In genomic region chr9:21709464-21710058, GRCh38 we compare ENCODE assay signal across 8 cellular contexts.
DNase-seq lines count a peak whose midpoint lies in the region; ATAC-seq and TF ChIP-seq lines count a peak whose summit lies in the region.

No MANE protein-coding gene starts in this region.

- DNase-seq in left cardiac atrium (peak; percentile 32), left ventricle myocardium superior (no peak), NCI-H69 (lab: John Stamatoyannopoulos, UW) (peak; percentile 73), foreskin keratinocyte (peak in 1 of 2 donors; percentile 65), retinal pigment epithelial cell (ENCODE audit: low read depth) (no peak), UCSD-AML1 (lab: John Stamatoyannopoulos, UW; ENCODE audit: unreplicated experiment) (no peak)
- peak; percentile 72 to 75 for DNase-seq in activated T-cell treated with anti-CD3 and anti-CD28 coated beads, Interleukin-2, amount 50 U/mL, for 48 hours

- peaks cover 51% of the 10 kb centered on the region for H3K4me1 ChIP-seq in foreskin keratinocyte

- H3K4me3 ChIP-seq in retinal pigment epithelial cell (ENCODE audit: low read length), result no peak overlapping the region

- peak overlapping the region; percentile 40 for H3K27ac ChIP-seq in foreskin keratinocyte

- TF ChIP-seq CTCF in foreskin keratinocyte (conservative IDR thresholded peaks at IDR 0.05) (peak; percentile 78), retinal pigment epithelial cell (conservative IDR thresholded peaks at IDR 0.05; ENCODE audit: low read depth, low read length) (peak; percentile 87)

- ATAC-seq in left cardiac atrium (peak in 1 of 2 donors; percentile 47), left ventricle myocardium superior (no peak), HG02884 (IDR thresholded peaks at IDR 0.05; ENCODE audit: unreplicated experiment) (peak; percentile 61), foreskin keratinocyte (no peak)

- H3K27me3 ChIP-seq in foreskin keratinocyte, result no peaks in the 10 kb centered on the region

- intact Hi-C loops in left cardiac atrium (cut with DNase I), result no loop called here
- intact Hi-C loops in left ventricle myocardium superior (cut with micrococcal nuclease), result no loop called here

Comparison
In these comparisons a context has a peak if more than half of its experiments do, and no peak if none do; other contexts are left out.
1. DNase-seq: peak in left cardiac atrium (single experiment), NCI-H69 (single experiment) and activated T-cell treated with anti-CD3 and anti-CD28 coated beads, Interleukin-2, amount 50 U/mL, for 48 hours (2 of 2); none in left ventricle myocardium superior (single experiment), retinal pigment epithelial cell (single experiment) and UCSD-AML1 (single experiment).